ENCODE assay signal across 3 cellular contexts in genomic region chr17:20505333-20505732, GRCh38. TPM values are rescaled to one million over a fixed set of nuclear protein-coding genes. Genes with fewer than 3 reads are reported as not detected.
"Had no signal": no experiment of that assay in that cellular context is flagged by ENCODE, and none has a peak within 500 bp of the region (broad histone marks: within the 10 kb centered on the region; RNA-seq: fewer than 3 reads in every experiment).

No MANE protein-coding gene starts in this region.

RNA-seq across cellular contexts. Expression of gene LGALS9B, which starts 38.0 kb away (rescaled TPM):
- total RNA-seq: LHCN-M2, M059J, MCF 10A had no signal
